29 cellular contexts compared by ENCODE assay signal in genomic region chr22:50575426-50575941, GRCh38. TPM values are rescaled to one million over a fixed set of nuclear protein-coding genes. Genes with fewer than 3 reads are reported as not detected.
"Had no signal": no experiment of that assay in that cellular context is flagged by ENCODE, and none has a peak within 500 bp of the region (broad histone marks: within the 10 kb centered on the region; RNA-seq: fewer than 3 reads in every experiment).

No MANE protein-coding gene starts in this region.

- H3K9me3 Mint-ChIP-seq: immature natural killer cell; mesothelial cell of epicardium; naive B cell; natural killer cell; nephron progenitor cell; stimulated activated memory B cell treated with anti-CD40 and anti-IgM and Interleukin-4, amounts not matched to agents 10 μg/mL and 1 μg/mL and 100 μg/mL, for 72 hours; stimulated activated naive CD8-positive, alpha-beta T cell treated with anti-CD3 and anti-CD28 coated beads, Interleukin-15, Interleukin-2, amounts not matched to agents 100 ng/mL and 50 ng/mL, for 24 hours; type B pancreatic cell had no signal

- DNase-seq: hypothalamus; immature natural killer cell; kidney; left colon; left lung; naive B cell; natural killer cell; pancreas; psoas muscle; right lobe of liver; stimulated activated CD4-positive, alpha-beta T cell treated with anti-CD3 and anti-CD28 coated beads, Interleukin-1b, Interleukin-23, amount 100 ng/mL, for 48 hours; stimulated activated CD4-positive, alpha-beta T cell treated with anti-CD3 and anti-CD28 coated beads, Interleukin-2, amount 100 ng/mL, for 48 hours; stimulated activated CD4-positive, alpha-beta T cell treated with anti-CD3 and anti-CD28 coated beads, Interleukin-4, amount 100 ng/mL, for 4 hours; stimulated activated CD8-positive, alpha-beta memory T cell treated with anti-CD3 and anti-CD28 coated beads, Interleukin-4, amount 100 ng/mL, for 48 hours; uterus had no signal

- H3K4me3 Mint-ChIP-seq: immature natural killer cell; mesothelial cell of epicardium; natural killer cell; nephron progenitor cell; stimulated activated memory B cell treated with anti-CD40 and anti-IgM and Interleukin-4, amounts not matched to agents 10 μg/mL and 1 μg/mL and 100 μg/mL, for 72 hours; stimulated activated naive CD8-positive, alpha-beta T cell treated with anti-CD3 and anti-CD28 coated beads, Interleukin-15, Interleukin-2, amounts not matched to agents 100 ng/mL and 50 ng/mL, for 24 hours; type B pancreatic cell had no signal

- ATAC-seq: natural killer cell; stimulated activated memory B cell treated with anti-CD40 and anti-IgM and Interleukin-4, amounts not matched to agents 10 μg/mL and 1 μg/mL and 100 μg/mL, for 72 hours had no signal

- H3K4me1 Mint-ChIP-seq: mesothelial cell of epicardium had no signal

- H3K27me3 ChIP-seq: pancreas, right lobe of liver, uterus had no signal

- H3K27ac ChIP-seq: left lung, pancreas, psoas muscle, right lobe of liver, tibial nerve, uterus had no signal

- H3K9me3 ChIP-seq: left lung, pancreas, psoas muscle, right lobe of liver, tibial nerve, uterus had no signal

- H3K27me3 Mint-ChIP-seq: stimulated activated memory B cell treated with anti-CD40 and anti-IgM and Interleukin-4, amounts not matched to agents 10 μg/mL and 1 μg/mL and 100 μg/mL, for 72 hours; stimulated activated naive CD8-positive, alpha-beta T cell treated with anti-CD3 and anti-CD28 coated beads, Interleukin-15, Interleukin-2, amounts not matched to agents 100 ng/mL and 50 ng/mL, for 24 hours; type B pancreatic cell had no signal

- H3K36me3 ChIP-seq: uterus had no signal

- H3K27ac Mint-ChIP-seq: mesothelial cell of epicardium; natural killer cell; nephron progenitor cell; stimulated activated memory B cell treated with anti-CD40 and anti-IgM and Interleukin-4, amounts not matched to agents 10 μg/mL and 1 μg/mL and 100 μg/mL, for 72 hours; stimulated activated naive CD8-positive, alpha-beta T cell treated with anti-CD3 and anti-CD28 coated beads, Interleukin-15, Interleukin-2, amounts not matched to agents 100 ng/mL and 50 ng/mL, for 24 hours; type B pancreatic cell had no signal

- H3K36me3 Mint-ChIP-seq: naive B cell, natural killer cell had no signal

- H3K4me1 ChIP-seq: pancreas, uterus had no signal

- H3K4me3 ChIP-seq: left lung, lung, pancreas, psoas muscle, right lobe of liver, smooth muscle cell, tibial nerve, uterus had no signal

RNA-seq across cellular contexts. Expression of gene SYCE3, which starts 12.8 kb away (rescaled TPM):
- total RNA-seq: kidney, left lung, lower leg skin, lung, mononuclear cell, natural killer cell, omental fat pad, psoas muscle, skeletal muscle tissue, smooth muscle cell, temporal lobe, tibial nerve, ureter, uterus had no signal
- polyA plus RNA-seq: immature natural killer cell, psoas muscle, smooth muscle cell had no signal

RNA-seq across cellular contexts. Expression of gene MAPK8IP2, which starts 25.1 kb away (rescaled TPM):
- polyA plus RNA-seq: immature natural killer cell had no signal

RNA-seq across cellular contexts. Expression of gene KLHDC7B, which starts 29.8 kb away (rescaled TPM):
- total RNA-seq: skeletal muscle tissue, temporal lobe, uterus had no signal
